ENCODE assay signal across 14 cellular contexts in the genomic region with DNA sequence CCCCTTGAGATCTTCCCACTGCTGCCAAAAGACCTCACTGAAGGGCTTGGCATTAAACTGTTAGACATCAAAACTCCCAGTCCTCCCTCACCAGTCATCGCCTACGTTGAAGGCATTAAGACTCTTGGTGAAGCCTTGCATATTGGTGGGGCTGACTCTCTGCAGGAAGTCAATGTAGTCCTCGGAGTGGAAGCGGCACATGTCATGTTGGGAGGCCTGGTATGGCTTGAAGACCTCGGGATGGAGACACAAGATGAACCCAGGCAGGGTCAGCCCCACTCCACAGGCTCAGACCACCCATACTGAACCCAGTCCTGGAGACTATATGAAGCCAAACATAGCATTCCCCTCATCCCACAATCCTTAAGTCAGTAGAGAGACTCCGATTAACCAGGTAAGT. TPM values are rescaled to one million over a fixed set of nuclear protein-coding genes. Genes with fewer than 3 reads are reported as not detected.
DNase-seq lines count a peak whose midpoint lies in the region; ATAC-seq and TF ChIP-seq lines count a peak whose summit lies in the region.
"Had no signal": no experiment of that assay in that cellular context is flagged by ENCODE, and none has a peak within 500 bp of the region (broad histone marks: within the 10 kb centered on the region; RNA-seq: fewer than 3 reads in every experiment).

No MANE protein-coding gene starts in this region.

- peaks cover 77% of the 10 kb centered on the region for H3K79me2 ChIP-seq in SU-DHL-6 (ENCODE audit: insufficient read depth, low read length)

- H3K4me1 ChIP-seq in breast epithelium, result peaks cover 9 to 19% of the 10 kb centered on the region in 2 donors

- intact Hi-C loops in MCF 10A (cut with micrococcal nuclease), result no loop called here
- intact Hi-C loops in breast epithelium (cut with DNase I; ENCODE audit: low total_unique reads), result no loop called here

- DNase-seq in MCF 10A (ENCODE audit: unreplicated experiment) (no peak), breast epithelium (ENCODE audit: low spot score in 2 of 2) (no peak), coronary artery (ENCODE audit: low spot score) (peak; percentile 53), D341Med (ENCODE audit: low spot score) (no peak), NCI-H510A (lab: John Stamatoyannopoulos, UW) (no peak), HPDE6-E6E7 (ENCODE audit: extremely low spot score) (no peak)
- DNase-seq: brain microvascular endothelial cell; mesenchymal stem cell; MM.1S; stimulated activated CD4-positive, alpha-beta T cell treated with anti-CD3 and anti-CD28 coated beads, Interleukin-2, amount 100 ng/mL, for 48 hours; stimulated activated naive CD4-positive, alpha-beta T cell treated with Interleukin-2 at 50 U/mL for 16 hours; T-helper 9 cell had no signal

- H2AFZ ChIP-seq in SU-DHL-6 (ENCODE audit: low read depth, low read length, severe bottlenecking), result no peak overlapping the region

- no peak overlapping the region for H3K4me3 ChIP-seq in breast epithelium
- no peak overlapping the region for H3K4me3 ChIP-seq in SU-DHL-6 (ENCODE audit: insufficient read depth, low read length, poor library complexity, severe bottlenecking)
- H3K4me3 ChIP-seq in coronary artery, result no peak overlapping the region

- no peaks in the 10 kb centered on the region for H3K27me3 Mint-ChIP-seq in MCF 10A (ENCODE audit: insufficient read depth, unreplicated experiment)
- H3K27me3 Mint-ChIP-seq in stimulated activated memory B cell treated with anti-CD40 and anti-IgM and Interleukin-4, amounts not matched to agents 10 μg/mL and 1 μg/mL and 100 μg/mL, for 72 hours, result no peaks in the 10 kb centered on the region

- POLR2A ChIA-PET in MCF 10A (lab: Yijun Ruan, JAX), result interaction anchor here (2.9 to 13.3 kb wide), 8 partner anchors 13 to 334 kb away, joined by 17 to 349 read pairs (median 39); partner anchors contain the start of genes DIAPH1, FCHSD1 and RNF14

- peak overlapping the region; percentile 94; the same call in 1 of the 2 replicates for H3K9ac ChIP-seq in SU-DHL-6 (ENCODE audit: low read length)

- peaks cover 30% of the 10 kb centered on the region for H3K36me3 Mint-ChIP-seq in MCF 10A (ENCODE audit: insufficient read depth, unreplicated experiment)
- H3K36me3 Mint-ChIP-seq in stimulated activated memory B cell treated with anti-CD40 and anti-IgM and Interleukin-4, amounts not matched to agents 10 μg/mL and 1 μg/mL and 100 μg/mL, for 72 hours, result peaks cover 6% of the 10 kb centered on the region

- H3K36me3 ChIP-seq in breast epithelium, result no peaks in the 10 kb centered on the region
- peaks cover 16% of the 10 kb centered on the region for H3K36me3 ChIP-seq in SU-DHL-6 (ENCODE audit: low read length)

- H3K9me3 Mint-ChIP-seq in MCF 10A (ENCODE audit: unreplicated experiment), result no peaks in the 10 kb centered on the region
- H3K9me3 Mint-ChIP-seq in stimulated activated memory B cell treated with anti-CD40 and anti-IgM and Interleukin-4, amounts not matched to agents 10 μg/mL and 1 μg/mL and 100 μg/mL, for 72 hours, result no peaks in the 10 kb centered on the region

- H3K4me2 ChIP-seq in SU-DHL-6 (ENCODE audit: low read depth, low read length, poor library complexity, severe bottlenecking), result peak overlapping the region; percentile 71

- BruUV-seq in MCF 10A (replicated peaks; lab: Mats Ljungman, UMichigan), result no TSS peak

- peak overlapping the region; percentile 92 for H3K4me3 Mint-ChIP-seq in MCF 10A (ENCODE audit: unreplicated experiment)
- no peak overlapping the region for H3K4me3 Mint-ChIP-seq in stimulated activated memory B cell treated with anti-CD40 and anti-IgM and Interleukin-4, amounts not matched to agents 10 μg/mL and 1 μg/mL and 100 μg/mL, for 72 hours

- CTCF ChIA-PET in MCF 10A (lab: Yijun Ruan, JAX), result interaction anchor here (0.5 to 11.6 kb wide), 11 partner anchors 12 to 1269 kb away, joined by 3 to 213 read pairs (median 5); partner anchors contain the start of gene DIAPH1

- no peak for TF ChIP-seq POLR2A in breast epithelium (IDR thresholded peaks at IDR 0.05)

- TF ChIP-seq CTCF in MCF 10A (IDR thresholded peaks at IDR 0.05; ENCODE audit: unreplicated experiment), result no peak
- TF ChIP-seq CTCF in breast epithelium (IDR thresholded peaks at IDR 0.05), result no peak
- TF ChIP-seq CTCF in SU-DHL-6 (IDR thresholded peaks at IDR 0.05; ENCODE audit: insufficient read depth, low read length, poor library complexity, severe bottlenecking), result no peak
- TF ChIP-seq CTCF in coronary artery (IDR thresholded peaks at IDR 0.05), result no peak

- H3K4me1 Mint-ChIP-seq in MCF 10A (ENCODE audit: insufficient read depth, unreplicated experiment), result peaks cover 39% of the 10 kb centered on the region
- H3K4me1 Mint-ChIP-seq in stimulated activated memory B cell treated with anti-CD40 and anti-IgM and Interleukin-4, amounts not matched to agents 10 μg/mL and 1 μg/mL and 100 μg/mL, for 72 hours, result peaks cover 45% of the 10 kb centered on the region

- no peaks in the 10 kb centered on the region for H3K9me2 ChIP-seq in SU-DHL-6 (replicated peaks; ENCODE audit: insufficient read depth, low read length)

- H3K9me3 ChIP-seq in breast epithelium, result no peaks in the 10 kb centered on the region
- no peaks in the 10 kb centered on the region for H3K9me3 ChIP-seq in SU-DHL-6 (ENCODE audit: insufficient read depth, low read length)

- H3F3A ChIP-seq in SU-DHL-6 (ENCODE audit: insufficient read depth), result peaks cover 8% of the 10 kb centered on the region; the same call in 1 of the 2 replicates

- H3K27ac ChIP-seq in breast epithelium (no peak overlapping the region), SU-DHL-6 (ENCODE audit: low read depth, low read length) (no peak overlapping the region), coronary artery (no peak overlapping the region)
- H3K27ac ChIP-seq: brain microvascular endothelial cell had no signal

- peaks cover 15% of the 10 kb centered on the region for H4K20me1 ChIP-seq in SU-DHL-6 (ENCODE audit: low read depth, low read length)

- ATAC-seq in stimulated activated memory B cell treated with anti-CD40 and anti-IgM and Interleukin-4, amounts not matched to agents 10 μg/mL and 1 μg/mL and 100 μg/mL, for 72 hours, result no peak

- H3K27me3 ChIP-seq in breast epithelium (no peaks in the 10 kb centered on the region), SU-DHL-6 (ENCODE audit: low read length) (no peaks in the 10 kb centered on the region)
- H3K27me3 ChIP-seq: brain microvascular endothelial cell had no signal

- peak overlapping the region; percentile 47 for H3K27ac Mint-ChIP-seq in MCF 10A (ENCODE audit: low read depth, unreplicated experiment)
- H3K27ac Mint-ChIP-seq in stimulated activated memory B cell treated with anti-CD40 and anti-IgM and Interleukin-4, amounts not matched to agents 10 μg/mL and 1 μg/mL and 100 μg/mL, for 72 hours, result peak overlapping the region; percentile 28

RNA-seq across cellular contexts. Expression of gene HDAC3, which starts 1.9 kb away (rescaled TPM):
- total RNA-seq in MCF 10A (2022), result 83.5 and 85.6 TPM in 2 replicates
- total RNA-seq in breast epithelium, result 10 to 100 TPM; 50.2 to 52.5 (median 52.1) TPM

RNA-seq across cellular contexts. Expression of gene RELL2, which starts 2.1 kb away (rescaled TPM):
- 12.5 and 13.3 TPM in 2 replicates for total RNA-seq in MCF 10A (2022)
- 1 to 10 TPM; 1.3 to 4.3 (median 4.0) TPM for total RNA-seq in breast epithelium

RNA-seq across cellular contexts. Expression of gene DIAPH1, which starts 15.9 kb away (rescaled TPM):
- 203 and 228 TPM in 2 replicates for total RNA-seq in MCF 10A (2022)
- total RNA-seq in breast epithelium, result 10 to 100 TPM; 58.8 to 64.8 (median 63.6) TPM

RNA-seq across cellular contexts. Expression of gene FCHSD1, which starts 16.5 kb away (rescaled TPM):
- total RNA-seq in MCF 10A (2022) (21.2 and 22.1 TPM in 2 replicates), breast epithelium (10 to 100 TPM; 18.1 to 32.1 (median 24.3) TPM)

RNA-seq across cellular contexts. Expression of gene ARAP3, which starts 47.3 kb away (rescaled TPM):
- total RNA-seq in MCF 10A (2022) (19.8 and 22.8 TPM in 2 replicates), breast epithelium (10 to 100 TPM in 1 of 3 donors, 1 to 10 TPM in 2; 2.6 to 12.1 (median 5.9) TPM)
